ENCODE assay signal across 8 cellular contexts in genomic region chr18:64279-64678, GRCh38. TPM values are rescaled to one million over a fixed set of nuclear protein-coding genes. Genes with fewer than 3 reads are reported as not detected.
"Had no signal": no experiment of that assay in that cellular context is flagged by ENCODE, and none has a peak within 500 bp of the region (broad histone marks: within the 10 kb centered on the region; RNA-seq: fewer than 3 reads in every experiment).

No MANE protein-coding gene starts in this region.

RNA-seq across cellular contexts. Expression of gene TUBB8B, which starts 14.9 kb away (rescaled TPM):
- total RNA-seq: OCI-LY7, PC-3, PC-9, Peyer's patch, Right ventricle myocardium inferior, Right ventricle myocardium superior, RPMI7951, SJCRH30 had no signal
